Comparison of ENCODE assay signal across 9 cellular contexts in genomic region chr1:6496360-6496704, GRCh38. TPM values are rescaled to one million over a fixed set of nuclear protein-coding genes. Genes with fewer than 3 reads are reported as not detected.
DNase-seq lines count a peak whose midpoint lies in the region; ATAC-seq and TF ChIP-seq lines count a peak whose summit lies in the region.
"Had no signal": no experiment of that assay in that cellular context is flagged by ENCODE, and none has a peak within 500 bp of the region (broad histone marks: within the 10 kb centered on the region; RNA-seq: fewer than 3 reads in every experiment).

No MANE protein-coding gene starts in this region.

- ATAC-seq in Right ventricle myocardium inferior (no peak), left colon (peak; percentile 8), HG03520 (IDR thresholded peaks at IDR 0.05; ENCODE audit: unreplicated experiment) (no peak)

- H3K9me3 ChIP-seq in tibial artery = no peaks in the 10 kb centered on the region

- intact Hi-C loops in cardiac septum (cut with DNase I) = no loop called here
- intact Hi-C loops in Right ventricle myocardium inferior (cut with DNase I) = no loop called here
- intact Hi-C loops in left colon (cut with DNase I, micrococcal nuclease) = no loop called here
- intact Hi-C loops in tibial artery (cut with DNase I; ENCODE audit: low total_unique reads) = no loop called here

- peak; percentile 68 for DNase-seq in cardiac septum (ENCODE audit: low spot score)
- DNase-seq in Right ventricle myocardium inferior (ENCODE audit: missing footprints) = no peak
- peak in 1 of 61 donors; percentile 56 for DNase-seq in caudate nucleus (lab: John Stamatoyannopoulos, UW)
- no peak for DNase-seq in left colon
- no peak for DNase-seq in tibial artery
- no peak for DNase-seq in dermis blood vessel endothelial cell
- DNase-seq in germinal center (ENCODE audit: low spot score) = no peak
- DNase-seq: NCI-H2081 treated with DMSO at 0.1 percent for 48 hours had no signal

- peaks cover 0 to 53% (median 40%) of the 10 kb centered on the region in 4 donors for H3K4me1 ChIP-seq in tibial artery

- H3K27me3 ChIP-seq in tibial artery = no peaks in the 10 kb centered on the region

- H3K36me3 ChIP-seq in tibial artery = no peaks in the 10 kb centered on the region

- TF ChIP-seq CTCF in tibial artery (IDR thresholded peaks at IDR 0.05) = no peak

- H3K4me3 ChIP-seq in tibial artery = peak overlapping the region; percentile 55 to 65

- H3K27ac ChIP-seq in caudate nucleus (ENCODE audit: low read depth, low read length) = peak overlapping the region; percentile 52
- H3K27ac ChIP-seq in tibial artery = peak overlapping the region in 1 of 2 donors; percentile 59

RNA-seq across cellular contexts. Expression of gene PLEKHG5, which starts 4.9 kb away (rescaled TPM):
- 14.9 TPM for total RNA-seq in cardiac septum
- 16.8 TPM for total RNA-seq in Right ventricle myocardium inferior
- 10 to 100 TPM; 14.1 to 22.3 TPM for total RNA-seq in left colon
- 36.9 and 50.9 TPM in 2 replicates for total RNA-seq in dermis blood vessel endothelial cell

RNA-seq across cellular contexts. Expression of gene TNFRSF25, which starts 30.4 kb away (rescaled TPM):
- 8.5 TPM for total RNA-seq in cardiac septum
- 11.4 TPM for total RNA-seq in Right ventricle myocardium inferior
- total RNA-seq in left colon = 10 to 100 TPM; 21.7 to 71.9 TPM
- total RNA-seq in dermis blood vessel endothelial cell = 8.0 and 17.4 TPM in 2 replicates

RNA-seq across cellular contexts. Expression of gene NOL9, which starts 58.0 kb away (rescaled TPM):
- total RNA-seq in cardiac septum (16.5 TPM), Right ventricle myocardium inferior (12.6 TPM), left colon (10 to 100 TPM; 18.3 to 18.5 TPM), dermis blood vessel endothelial cell (27.1 and 30.6 TPM in 2 replicates)

RNA-seq across cellular contexts. Expression of gene TAS1R1, which starts 58.8 kb away (rescaled TPM):
- not detected for total RNA-seq in cardiac septum
- total RNA-seq in Right ventricle myocardium inferior = not detected
- total RNA-seq in left colon = under 1 TPM in 1 of 2 donors, not detected in 1; 0.14 TPM
- total RNA-seq in dermis blood vessel endothelial cell = under 0.01 TPM in 1 of 2 replicates, not detected in the other
